ENCODE assay signal across 27 cellular contexts in the genomic region with DNA sequence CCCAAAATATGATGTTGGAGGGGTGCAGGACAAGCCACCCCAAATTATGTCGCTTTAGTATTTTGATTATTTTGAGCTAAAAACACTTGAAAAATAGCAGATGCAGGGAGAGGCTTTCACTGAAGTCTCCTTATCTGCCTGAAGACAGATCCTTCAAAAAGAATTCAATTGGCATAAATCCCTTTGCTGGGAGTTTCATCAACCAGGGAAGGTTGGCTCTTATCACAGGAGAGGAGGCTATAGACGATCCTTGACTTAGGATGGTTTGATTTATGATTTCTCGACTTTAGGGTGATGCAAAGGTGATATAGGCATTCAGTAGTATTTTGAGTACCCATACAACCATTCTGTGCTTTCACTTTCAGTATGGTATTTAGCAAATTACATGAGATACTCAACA.
"Had no signal": no experiment of that assay in that cellular context is flagged by ENCODE, and none has a peak within 500 bp of the region (broad histone marks: within the 10 kb centered on the region; RNA-seq: fewer than 3 reads in every experiment).

No MANE protein-coding gene starts in this region.

- H3K4me3 ChIP-seq: coronary artery, dorsolateral prefrontal cortex had no signal

- H3K36me3 ChIP-seq: brain microvascular endothelial cell had no signal

- FAIRE-seq: astrocyte, frontal cortex, TTC549 had no signal

- ATAC-seq: activated naive CD4-positive, alpha-beta T cell treated with anti-CD3 and anti-CD28 coated beads, Interleukin-2, amount 50 U/mL, for 72 hours; activated T-cell treated with anti-CD3 and anti-CD28 coated beads, Interleukin-2, amount 50 U/mL, for 72 hours; effector memory CD8-positive, alpha-beta T cell; WTC11 had no signal

- H3K27ac ChIP-seq: brain microvascular endothelial cell, coronary artery, dorsolateral prefrontal cortex, VCaP had no signal

- H3K27me3 ChIP-seq: brain microvascular endothelial cell, dorsolateral prefrontal cortex had no signal

- DNase-seq: activated CD4-positive, alpha-beta memory T cell treated with anti-CD3 and anti-CD28 coated beads, Interleukin-2, amount 10 ng/mL, durations not matched to agents 7 days and 5 days; activated CD4-positive, alpha-beta T cell treated with anti-CD3 and anti-CD28 coated beads for 1 hour; activated CD4-positive, alpha-beta T cell treated with anti-CD3 and anti-CD28 coated beads for 4 hours; activated CD4-positive, alpha-beta T cell treated with anti-CD3 and anti-CD28 coated beads, Interleukin-2, amount 10 ng/mL, durations not matched to agents 7 days and 5 days; activated CD4-positive, alpha-beta T cell treated with anti-CD3 and anti-CD28 coated beads, Interleukin-2, amount 50 U/mL, for 4 hours; activated CD8-positive, alpha-beta memory T cell treated with anti-CD3 and anti-CD28 coated beads, Interleukin-2, amount 50 U/mL, for 48 hours; activated gamma-delta T cell; activated naive CD4-positive, alpha-beta T cell; activated naive CD4-positive, alpha-beta T cell treated with anti-CD3 and anti-CD28 coated beads, Interleukin-2, amount 10 ng/mL, durations not matched to agents 7 days and 5 days; activated naive CD8-positive, alpha-beta T cell treated with anti-CD3 and anti-CD28 coated beads, Interleukin-2, amount 10 ng/mL, durations not matched to agents 7 days and 5 days; activated T-cell treated with anti-CD3 and anti-CD28 coated beads for 4 hours; activated T-cell treated with anti-CD3 and anti-CD28 coated beads, Interleukin-2, amount 50 U/mL, for 24 hours; activated T-cell treated with anti-CD3 and anti-CD28 coated beads, Interleukin-2, amount 50 U/mL, for 72 hours; amniotic stem cell; effector CD4-positive, alpha-beta T cell; effector memory CD8-positive, alpha-beta T cell; T-helper 1 cell; T-helper 2 cell had no signal
